Comparison of ENCODE assay signal across 29 cellular contexts in the genomic region with DNA sequence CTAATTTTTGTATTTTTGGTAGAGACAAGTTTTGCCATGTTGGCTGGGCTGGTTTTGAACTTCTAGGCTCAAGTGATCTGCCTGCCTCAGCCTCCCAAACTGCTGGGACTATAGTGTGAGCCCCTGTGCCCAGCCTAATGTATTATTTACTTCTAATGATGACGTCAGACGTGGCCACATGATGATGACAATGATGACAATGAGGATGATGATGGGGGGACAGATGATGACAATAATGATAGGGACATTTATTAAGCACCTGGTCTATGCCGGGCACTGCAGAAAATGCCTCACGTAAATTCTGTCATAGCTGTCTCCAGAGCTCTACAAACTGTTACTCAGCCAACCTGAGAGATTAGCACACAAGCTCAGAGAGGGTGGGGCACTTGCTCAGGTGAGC.
"Had no signal": no experiment of that assay in that cellular context is flagged by ENCODE, and none has a peak within 500 bp of the region (broad histone marks: within the 10 kb centered on the region; RNA-seq: fewer than 3 reads in every experiment).

No MANE protein-coding gene starts in this region.

- H3K4me1 ChIP-seq: stomach, suprapubic skin, testis, tibial artery, tibial nerve, transverse colon, upper lobe of left lung, upper lobe of right lung, uterus, vagina had no signal

- ATAC-seq: stimulated activated effector memory CD8-positive, alpha-beta T cell treated with anti-CD3 and anti-CD28 coated beads, Interleukin-12 subunit alpha, Interleukin-12 subunit beta, amount 100 ng/mL, for 72 hours; stimulated activated memory B cell treated with anti-CD40 and anti-IgM and Interleukin-4, amounts not matched to agents 10 μg/mL and 1 μg/mL and 100 μg/mL, for 72 hours; stimulated activated naive B cell treated with anti-CD40 and anti-IgM and Interleukin-4, amounts not matched to agents 10 μg/mL and 1 μg/mL and 100 μg/mL, for 72 hours; stimulated activated naive CD8-positive, alpha-beta T cell treated with anti-CD3 and anti-CD28 coated beads, Interleukin-15, amount 100 ng/mL, for 72 hours; stimulated activated naive CD8-positive, alpha-beta T cell treated with anti-CD3 and anti-CD28 coated beads, Interleukin-15, Interleukin-2, amounts not matched to agents 100 U/mL and 50 U/mL, for 24 hours had no signal

- H3K4me3 Mint-ChIP-seq: stimulated activated effector memory CD8-positive, alpha-beta T cell treated with anti-CD3 and anti-CD28 coated beads, Interleukin-12 subunit alpha, Interleukin-12 subunit beta, amount 100 ng/mL, for 72 hours; stimulated activated memory B cell treated with anti-CD40 and anti-IgM and Interleukin-4, amounts not matched to agents 10 μg/mL and 1 μg/mL and 100 μg/mL, for 72 hours; stimulated activated naive B cell treated with anti-CD40 and anti-IgM and Interleukin-4, amounts not matched to agents 10 μg/mL and 1 μg/mL and 100 μg/mL, for 72 hours; stimulated activated naive CD8-positive, alpha-beta T cell treated with anti-CD3 and anti-CD28 coated beads, Interleukin-15, amount 100 ng/mL, for 72 hours; stimulated activated naive CD8-positive, alpha-beta T cell treated with anti-CD3 and anti-CD28 coated beads, Interleukin-15, Interleukin-2, amounts not matched to agents 100 ng/mL and 50 ng/mL, for 24 hours; type B pancreatic cell had no signal

- H3K4me1 Mint-ChIP-seq: stimulated activated memory B cell treated with anti-CD40 and anti-IgM and Interleukin-4, amounts not matched to agents 10 μg/mL and 1 μg/mL and 100 μg/mL, for 72 hours; stimulated activated naive CD8-positive, alpha-beta T cell treated with anti-CD3 and anti-CD28 coated beads, Interleukin-15, amount 100 ng/mL, for 72 hours had no signal

- H3K27ac Mint-ChIP-seq: stimulated activated effector memory CD8-positive, alpha-beta T cell treated with anti-CD3 and anti-CD28 coated beads, Interleukin-12 subunit alpha, Interleukin-12 subunit beta, amount 100 ng/mL, for 72 hours; stimulated activated memory B cell treated with anti-CD40 and anti-IgM and Interleukin-4, amounts not matched to agents 10 μg/mL and 1 μg/mL and 100 μg/mL, for 72 hours; stimulated activated naive B cell treated with anti-CD40 and anti-IgM and Interleukin-4, amounts not matched to agents 10 μg/mL and 1 μg/mL and 100 μg/mL, for 72 hours; stimulated activated naive CD8-positive, alpha-beta T cell treated with anti-CD3 and anti-CD28 coated beads, Interleukin-15, amount 100 ng/mL, for 72 hours; stimulated activated naive CD8-positive, alpha-beta T cell treated with anti-CD3 and anti-CD28 coated beads, Interleukin-15, Interleukin-2, amounts not matched to agents 100 ng/mL and 50 ng/mL, for 24 hours; type B pancreatic cell had no signal

- H3K36me3 ChIP-seq: stomach, suprapubic skin, thoracic aorta, thyroid gland, tibial artery, tibial nerve, transverse colon, upper lobe of left lung, upper lobe of right lung, uterus, vagina had no signal

- H3K36me3 Mint-ChIP-seq: stimulated activated effector memory CD8-positive, alpha-beta T cell treated with anti-CD3 and anti-CD28 coated beads, Interleukin-12 subunit alpha, Interleukin-12 subunit beta, amount 100 ng/mL, for 72 hours; stimulated activated memory B cell treated with anti-CD40 and anti-IgM and Interleukin-4, amounts not matched to agents 10 μg/mL and 1 μg/mL and 100 μg/mL, for 72 hours; stimulated activated naive B cell treated with anti-CD40 and anti-IgM and Interleukin-4, amounts not matched to agents 10 μg/mL and 1 μg/mL and 100 μg/mL, for 72 hours had no signal

- FAIRE-seq: urothelium cell line had no signal

- H3K4me3 ChIP-seq: stomach, suprapubic skin, testis, thoracic aorta, thyroid gland, tibial artery, tibial nerve, transverse colon, upper lobe of left lung, upper lobe of right lung, uterus, vagina had no signal

- H3K9me3 ChIP-seq: stomach, suprapubic skin, testis, thoracic aorta, thyroid gland, tibial artery, transverse colon, upper lobe of left lung, upper lobe of right lung, uterus, vagina had no signal

- H3K27ac ChIP-seq: stomach, suprapubic skin, testis, thoracic aorta, thyroid gland, tibial artery, tibial nerve, transverse colon, upper lobe of left lung, upper lobe of right lung, uterus, vagina had no signal

- H3K27me3 Mint-ChIP-seq: type B pancreatic cell had no signal

- DNase-seq: stimulated activated CD4-positive, alpha-beta T cell treated with anti-CD3 and anti-CD28 coated beads, Interleukin-2, amount 100 ng/mL, for 48 hours; stimulated activated CD4-positive, alpha-beta T cell treated with anti-CD3 and anti-CD28 coated beads, Interleukin-4, amount 100 ng/mL, for 1 hour; stimulated activated CD4-positive, alpha-beta T cell treated with anti-CD3 and anti-CD28 coated beads, Interleukin-4, amount 100 ng/mL, for 24 hours; stimulated activated CD4-positive, alpha-beta T cell treated with anti-CD3 and anti-CD28 coated beads, Interleukin-4, amount 100 ng/mL, for 4 hours; stimulated activated CD8-positive, alpha-beta memory T cell treated with anti-CD3 and anti-CD28 coated beads, Interleukin-4, amount 100 ng/mL, for 48 hours; stimulated activated naive B cell treated with anti-CD40 and anti-IgM and Interleukin-4, amounts not matched to agents 10 μg/mL and 1 μg/mL and 100 μg/mL, for 72 hours; stimulated activated naive CD4-positive, alpha-beta T cell; stimulated activated naive CD4-positive, alpha-beta T cell treated with Interleukin-2 at 50 U/mL for 16 hours; stimulated activated naive CD8-positive, alpha-beta T cell treated with anti-CD3 and anti-CD28 coated beads, Interleukin-15, amount 100 ng/mL, for 72 hours; stimulated activated naive CD8-positive, alpha-beta T cell treated with anti-CD3 and anti-CD28 coated beads, Interleukin-15, Interleukin-2, amounts not matched to agents 100 U/mL and 50 U/mL, for 24 hours; stomach; substantia nigra; testis; thyroid gland; tibial artery; transverse colon; trophoblast cell; upper lobe of left lung; upper lobe of right lung; uterus had no signal

- H3K9me3 Mint-ChIP-seq: stimulated activated effector memory CD8-positive, alpha-beta T cell treated with anti-CD3 and anti-CD28 coated beads, Interleukin-12 subunit alpha, Interleukin-12 subunit beta, amount 100 ng/mL, for 72 hours; stimulated activated memory B cell treated with anti-CD40 and anti-IgM and Interleukin-4, amounts not matched to agents 10 μg/mL and 1 μg/mL and 100 μg/mL, for 72 hours; stimulated activated naive B cell treated with anti-CD40 and anti-IgM and Interleukin-4, amounts not matched to agents 10 μg/mL and 1 μg/mL and 100 μg/mL, for 72 hours; stimulated activated naive CD8-positive, alpha-beta T cell treated with anti-CD3 and anti-CD28 coated beads, Interleukin-15, amount 100 ng/mL, for 72 hours; stimulated activated naive CD8-positive, alpha-beta T cell treated with anti-CD3 and anti-CD28 coated beads, Interleukin-15, Interleukin-2, amounts not matched to agents 100 ng/mL and 50 ng/mL, for 24 hours; type B pancreatic cell had no signal

- H3K27me3 ChIP-seq: stomach, testis, thyroid gland, tibial nerve, transverse colon, upper lobe of left lung, upper lobe of right lung, uterus, vagina had no signal
